In genomic region chr18:58993260-58993659, GRCh38 we compare ENCODE assay signal across 9 cellular contexts.
DNase-seq lines count a peak whose midpoint lies in the region; ATAC-seq and TF ChIP-seq lines count a peak whose summit lies in the region.
"Had no signal": no experiment of that assay in that cellular context is flagged by ENCODE, and none has a peak within 500 bp of the region (broad histone marks: within the 10 kb centered on the region; RNA-seq: fewer than 3 reads in every experiment).

No MANE protein-coding gene starts in this region.

- peaks cover 86% of the 10 kb centered on the region for H3K4me1 ChIP-seq in left ventricle myocardium inferior
- H3K4me1 ChIP-seq in body of pancreas, result peaks cover 15% of the 10 kb centered on the region
- peaks cover 39% of the 10 kb centered on the region for H3K4me1 ChIP-seq in vagina

- H3K27ac Mint-ChIP-seq in activated T-cell treated with anti-CD3 and anti-CD28 coated beads, Interleukin-2, amount 50 U/mL, for 24 hours, result no peak overlapping the region

- H3K4me1 Mint-ChIP-seq in activated T-cell treated with anti-CD3 and anti-CD28 coated beads, Interleukin-2, amount 50 U/mL, for 24 hours (ENCODE audit: low read depth), result peaks cover 13% of the 10 kb centered on the region

- TF ChIP-seq CTCF in left ventricle myocardium inferior (IDR thresholded peaks at IDR 0.05; ENCODE audit: borderline replicate concordance) (no peak), body of pancreas (IDR thresholded peaks at IDR 0.05) (no peak), vagina (IDR thresholded peaks at IDR 0.05) (no peak)

- WGBS in body of pancreas, 2 donors, result 31 to 32% methylated on average over 4 of the region's 4 CpGs

- H3K4me3 Mint-ChIP-seq in activated T-cell treated with anti-CD3 and anti-CD28 coated beads, Interleukin-2, amount 50 U/mL, for 24 hours, result no peak overlapping the region

- TF ChIP-seq POLR2A in body of pancreas (IDR thresholded peaks at IDR 0.05) (no peak), vagina (IDR thresholded peaks at IDR 0.05) (no peak)

- intact Hi-C loops in left ventricle myocardium inferior (cut with micrococcal nuclease) (no loop called here), Right ventricle myocardium inferior (cut with DNase I) (loop anchor here (2.0 kb wide), 1 partner anchor 50 kb away; no protein-coding TSS in a partner anchor), body of pancreas (cut with DNase I) (no loop called here), vagina (cut with DNase I) (loop anchor here (10.0 kb wide), 1 partner anchor 52 kb away; no protein-coding TSS in a partner anchor)

- H3K36me3 Mint-ChIP-seq in activated T-cell treated with anti-CD3 and anti-CD28 coated beads, Interleukin-2, amount 50 U/mL, for 24 hours (ENCODE audit: low read depth), result no peaks in the 10 kb centered on the region

- H3K9me3 Mint-ChIP-seq in activated T-cell treated with anti-CD3 and anti-CD28 coated beads, Interleukin-2, amount 50 U/mL, for 24 hours, result peaks cover 10% of the 10 kb centered on the region

- H3K27me3 Mint-ChIP-seq in activated T-cell treated with anti-CD3 and anti-CD28 coated beads, Interleukin-2, amount 50 U/mL, for 24 hours, result peaks cover 32% of the 10 kb centered on the region

- H3K36me3 ChIP-seq in left ventricle myocardium inferior (no peaks in the 10 kb centered on the region), body of pancreas (replicated peaks in 1 of 2; ENCODE audit: insufficient read depth in 1 of 2, low read depth in 2 of 2) (no peaks in the 10 kb centered on the region), vagina (no peaks in the 10 kb centered on the region)

- DNase-seq in left ventricle myocardium inferior (no peak), Right ventricle myocardium inferior (ENCODE audit: missing footprints) (no peak), body of pancreas (peak in 1 of 4 donors; percentile 20), left lobe of liver (ENCODE audit: low spot score) (no peak), vagina (ENCODE audit: extremely low spot score in 2 of 2) (no peak)
- no peak for DNase-seq in activated T-cell treated with anti-CD3 and anti-CD28 coated beads, Interleukin-2, amount 50 U/mL, for 24 hours
- DNase-seq: midbrain had no signal

- H3K27ac ChIP-seq in left ventricle myocardium inferior (replicated peaks) (peak overlapping the region; percentile 91), body of pancreas (peak overlapping the region in 3 of 4 donors; percentile 62 to 77 (median 73)), vagina (peak overlapping the region; percentile 47)

- no peaks in the 10 kb centered on the region for H3K27me3 ChIP-seq in left ventricle myocardium inferior (ENCODE audit: low read depth)
- H3K27me3 ChIP-seq in body of pancreas, result no peaks in the 10 kb centered on the region
- no peaks in the 10 kb centered on the region for H3K27me3 ChIP-seq in vagina

- H3K9me3 ChIP-seq in left ventricle myocardium inferior (replicated peaks) (peaks cover 6% of the 10 kb centered on the region), body of pancreas (no peaks in the 10 kb centered on the region), vagina (no peaks in the 10 kb centered on the region)

- ATAC-seq in Right ventricle myocardium inferior (no peak), body of pancreas (peak; percentile 82), left lobe of liver (peak; percentile 87), GM18873 (IDR thresholded peaks at IDR 0.05; ENCODE audit: low FRiP score, unreplicated experiment) (no peak)
- ATAC-seq in activated CD4-positive, CD25-positive, alpha-beta regulatory T cell treated with anti-CD3 and anti-CD28 coated beads, Interleukin-2, amount 50 U/mL, for 24 hours, result no peak

- H3K4me3 ChIP-seq in left ventricle myocardium inferior (no peak overlapping the region), body of pancreas (no peak overlapping the region), vagina (no peak overlapping the region)

Comparison
In these comparisons a context has a peak if more than half of its experiments do, and no peak if none do; other contexts are left out.
1. intact Hi-C loops: an anchor here in Right ventricle myocardium inferior (2.0 kb wide) and vagina (10.0 kb wide); none called in left ventricle myocardium inferior and body of pancreas.
2. ATAC-seq: peak in body of pancreas (single experiment) and left lobe of liver (single experiment); none in Right ventricle myocardium inferior (single experiment), activated CD4-positive, CD25-positive, alpha-beta regulatory T cell treated with anti-CD3 and anti-CD28 coated beads, Interleukin-2, amount 50 U/mL, for 24 hours (0 of 2) and GM18873 (single experiment).
3. Peak in every context shown above with its lines, with median percentiles within 50 percentile points of each other: H3K27ac ChIP-seq.